3 cellular contexts compared by ENCODE assay signal in genomic region chr13:98606296-98606695, GRCh38.
TF ChIP-seq lines count a peak whose summit lies in the region.

No MANE protein-coding gene starts in this region.

TF ChIP-seq in SK-N-SH, 30 proteins besides CTCF, POLR2A, EP300 and RAD21 (continues in another document):
- TF ChIP-seq POLR2AphosphoS5 (IDR thresholded peaks at IDR 0.05; ENCODE audit: low read depth, low read length) (no peak), NFIC (IDR thresholded peaks at IDR 0.05; ENCODE audit: borderline replicate concordance) (no peak), MXI1 (IDR thresholded peaks at IDR 0.05; ENCODE audit: low read depth, low read length) (no peak), TCF12 (IDR thresholded peaks at IDR 0.05) (no peak), REST (IDR thresholded peaks at IDR 0.05; ENCODE audit: low read depth, low read length) (no peak), IRF3 (IDR thresholded peaks at IDR 0.05; ENCODE audit: low read depth, low read length) (no peak), TAF1 (IDR thresholded peaks at IDR 0.05; ENCODE audit: borderline replicate concordance, low read depth, low read length) (no peak), NRF1 (IDR thresholded peaks at IDR 0.05; ENCODE audit: low read depth, low read length) (no peak), CHD2 (IDR thresholded peaks at IDR 0.05; ENCODE audit: low read length, partially characterized antibody) (no peak), FOXM1 (IDR thresholded peaks at IDR 0.05; ENCODE audit: low read depth) (no peak), JUND (IDR thresholded peaks at IDR 0.05) (no peak), YY1 (IDR thresholded peaks at IDR 0.05; ENCODE audit: low read depth) (no peak), FOXJ3 (CRISPR knock-in tag; IDR thresholded peaks at IDR 0.05) (no peak), GATA2 (CRISPR knock-in tag; IDR thresholded peaks at IDR 0.05) (no peak), SMC3 (IDR thresholded peaks at IDR 0.05; ENCODE audit: low read depth, low read length) (no peak), RFX5 (IDR thresholded peaks at IDR 0.05; ENCODE audit: low read length) (no peak)

TF ChIP-seq in SK-N-SH treated with all-trans-retinoic acid at 6 μM for 48 hours, 23 proteins besides CTCF, POLR2A, EP300 and RAD21:
- TF ChIP-seq OSR1 (CRISPR knock-in tag; IDR thresholded peaks at IDR 0.05) = no peak
- TF ChIP-seq POU6F1 (CRISPR knock-in tag; IDR thresholded peaks at IDR 0.05; ENCODE audit: borderline replicate concordance, low read depth) = no peak
- TF ChIP-seq ZNF565 (CRISPR knock-in tag; conservative IDR thresholded peaks at IDR 0.05; ENCODE audit: low read depth) = no peak
- TF ChIP-seq ZFP30 (CRISPR knock-in tag; IDR thresholded peaks at IDR 0.05) = no peak
- no peak for TF ChIP-seq PATZ1 (CRISPR knock-in tag; IDR thresholded peaks at IDR 0.05; ENCODE audit: borderline replicate concordance)
- TF ChIP-seq GLIS3 (CRISPR knock-in tag; IDR thresholded peaks at IDR 0.05) = no peak
- no peak for TF ChIP-seq TOX (CRISPR knock-in tag; IDR thresholded peaks at IDR 0.05; ENCODE audit: borderline replicate concordance)
- no peak for TF ChIP-seq ZC3H10 (CRISPR knock-in tag; IDR thresholded peaks at IDR 0.05)
- TF ChIP-seq CREB5 (CRISPR knock-in tag; IDR thresholded peaks at IDR 0.05; ENCODE audit: low read depth) = no peak
- TF ChIP-seq ISL1 (CRISPR knock-in tag; IDR thresholded peaks at IDR 0.05) = no peak
- no peak for TF ChIP-seq SNAI2 (CRISPR knock-in tag; IDR thresholded peaks at IDR 0.05)

TF ChIP-seq in H1, 55 proteins besides CTCF, POLR2A, EP300 and RAD21:
- TF ChIP-seq TEAD4 (IDR thresholded peaks at IDR 0.05; ENCODE audit: low read depth, low read length) (peak; percentile 48; the same call in 1 of the 2 replicates), CTBP2 (IDR thresholded peaks at IDR 0.05; ENCODE audit: borderline replicate concordance, insufficient read depth, insufficient read length, low read length) (no peak), NANOG (IDR thresholded peaks at IDR 0.05; ENCODE audit: insufficient read depth, low read depth, low read length, poor library complexity, severe bottlenecking) (no peak), JUN (IDR thresholded peaks at IDR 0.05; ENCODE audit: low read depth, low read length) (no peak)
